ENCODE assay signal across 1 cellular context in the genomic region with DNA sequence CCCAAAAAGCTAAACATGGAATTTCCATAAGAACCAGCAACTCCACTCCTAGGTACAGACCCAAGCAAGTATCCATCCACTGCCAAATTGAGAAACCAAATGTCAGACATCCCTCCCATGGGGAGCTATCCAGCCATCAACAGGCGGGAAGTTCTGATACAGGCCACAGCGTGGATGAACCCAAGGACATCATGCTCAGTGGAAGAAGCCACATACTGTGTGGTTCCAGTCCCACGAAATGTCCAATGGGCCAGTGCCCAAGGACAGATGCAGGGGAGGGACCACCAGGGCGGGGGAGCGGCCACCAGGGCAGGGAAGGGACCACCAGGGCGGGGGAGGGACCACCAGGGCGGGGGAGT.
TF ChIP-seq lines count a peak whose summit lies in the region.

No MANE protein-coding gene starts in this region.

TF ChIP-seq in HEK293, 187 proteins besides CTCF, POLR2A, EP300 and RAD21 (continued from another document):
- TF ChIP-seq REST (tag by site-specific recombination; IDR thresholded peaks at IDR 0.05) (peak; percentile 76; the same call in 1 of the 2 replicates), OVOL3 (tag by site-specific recombination; IDR thresholded peaks at IDR 0.05) (no peak), ZNF660 (tag by site-specific recombination; IDR thresholded peaks at IDR 0.05) (no peak)
